23 cellular contexts compared by ENCODE assay signal in the genomic region with DNA sequence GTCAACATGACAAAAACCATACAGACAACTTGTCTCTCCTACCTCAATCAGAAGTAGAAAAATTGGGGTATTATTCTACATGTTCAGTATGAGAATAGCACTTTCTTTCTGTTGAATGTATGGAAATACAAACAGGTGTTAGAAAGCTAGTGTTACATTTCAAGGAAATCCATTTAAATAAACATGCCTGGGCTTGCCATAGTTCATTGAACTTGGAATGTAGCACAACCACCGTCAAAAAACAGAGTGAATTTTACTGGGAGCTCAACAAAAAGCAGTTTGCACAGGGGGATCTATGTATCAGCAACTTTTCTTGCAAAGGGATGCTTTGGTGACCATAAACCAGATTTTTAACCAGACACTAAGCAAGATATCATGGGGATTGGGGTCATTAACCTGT.
DNase-seq lines count a peak whose midpoint lies in the region; TF ChIP-seq lines count a peak whose summit lies in the region.
"Had no signal": no experiment of that assay in that cellular context is flagged by ENCODE, and none has a peak within 500 bp of the region (broad histone marks: within the 10 kb centered on the region; RNA-seq: fewer than 3 reads in every experiment).

No MANE protein-coding gene starts in this region.

- H3K27ac ChIP-seq in OCI-LY3 (ENCODE audit: low read length), result no peak overlapping the region
- H3K27ac ChIP-seq: 22Rv1, esophagus muscularis mucosa, gastrocnemius medialis, thyroid gland had no signal

- H3K27me3 ChIP-seq in OCI-LY3 (ENCODE audit: low read depth, low read length) (no peaks in the 10 kb centered on the region), kidney epithelial cell (ENCODE audit: control insufficient read depth, insufficient read depth, low read length) (no peaks in the 10 kb centered on the region)
- H3K27me3 ChIP-seq: gastrocnemius medialis, thyroid gland had no signal

- no peaks in the 10 kb centered on the region for H4K20me1 ChIP-seq in OCI-LY3 (ENCODE audit: insufficient read depth, low read length)

- 0 out of 2 replicates have a peak overlapping the region, but pooled peaks have one; percentile 29 for H2AFZ ChIP-seq in OCI-LY3 (ENCODE audit: low read depth, low read length)

- DNase-seq in DMS 273 (lab: John Stamatoyannopoulos, UW; ENCODE audit: unreplicated experiment) (peak; percentile 48), DMS 273 treated with DMSO at 0.1 percent for 48 hours (lab: John Stamatoyannopoulos, UW) (no peak), NCI-H1105 (lab: John Stamatoyannopoulos, UW) (peak; percentile 54), kidney epithelial cell (ENCODE audit: low read depth) (peak; percentile 21), KBM-7 (no peak), NCI-H1092 (lab: John Stamatoyannopoulos, UW) (no peak)
- DNase-seq in stimulated activated naive CD4-positive, alpha-beta T cell (lab: John Stamatoyannopoulos, UW), result no peak
- DNase-seq: activated CD4-positive, alpha-beta T cell treated with anti-CD3 and anti-CD28 coated beads, Interleukin-2, amount 10 ng/mL, durations not matched to agents 24 days and 14 days; activated CD8-positive, alpha-beta memory T cell treated with anti-CD3 and anti-CD28 coated beads, Interleukin-2, amount 10 ng/mL, durations not matched to agents 7 days and 5 days; AML-193; CD8-positive, alpha-beta memory T cell; effector CD4-positive, alpha-beta T cell; gastrocnemius medialis; kidney; mesenchymal stem cell; NCI-H2029 treated with DMSO at 0.1 percent for 48 hours; occipital lobe; stimulated activated CD4-positive, alpha-beta T cell treated with anti-CD3 and anti-CD28 coated beads, Interleukin-2, amount 100 ng/mL, for 48 hours; stimulated activated naive CD8-positive, alpha-beta T cell treated with anti-CD3 and anti-CD28 coated beads, Interleukin-15, Interleukin-2, amounts not matched to agents 100 U/mL and 50 U/mL, for 24 hours; thyroid gland had no signal

- H3K9me3 ChIP-seq in OCI-LY3 (ENCODE audit: insufficient read depth, low read length), result no peaks in the 10 kb centered on the region
- H3K9me3 ChIP-seq: esophagus muscularis mucosa, gastrocnemius medialis, thyroid gland had no signal

- in situ Hi-C loops in KBM-7 (cut with MboI; ENCODE audit: low pct_unique_long_range_greater_than_20kb, low sequenced_read_pairs), result no loop called here

- H3K4me3 ChIP-seq in OCI-LY3 (ENCODE audit: low read length) (no peak overlapping the region), kidney epithelial cell (ENCODE audit: low read depth, low read length) (no peak overlapping the region)
- H3K4me3 ChIP-seq: esophagus muscularis mucosa, gastrocnemius medialis, thyroid gland had no signal

- no peak overlapping the region for H3K4me2 ChIP-seq in OCI-LY3 (ENCODE audit: low read length)

- H3K9ac ChIP-seq in OCI-LY3 (ENCODE audit: low read length), result no peak overlapping the region

- no peaks in the 10 kb centered on the region for H3K79me2 ChIP-seq in OCI-LY3 (ENCODE audit: low read length)

- H3K4me1 ChIP-seq in OCI-LY3 (ENCODE audit: low read length), result no peaks in the 10 kb centered on the region; the same call in 1 of the 2 replicates
- H3K4me1 ChIP-seq: esophagus muscularis mucosa, gastrocnemius medialis, thyroid gland had no signal

- TF ChIP-seq CTCF in OCI-LY3 (IDR thresholded peaks at IDR 0.05; ENCODE audit: low read depth, low read length) (no peak), kidney epithelial cell (IDR thresholded peaks at IDR 0.05; ENCODE audit: insufficient read depth, low read length, poor library complexity, severe bottlenecking) (no peak)

- H3K36me3 ChIP-seq in OCI-LY3 (replicated peaks; ENCODE audit: low read depth, low read length) (no peaks in the 10 kb centered on the region), kidney epithelial cell (ENCODE audit: control insufficient read depth, insufficient read depth, low read length) (no peaks in the 10 kb centered on the region)
- H3K36me3 ChIP-seq: esophagus muscularis mucosa, gastrocnemius medialis, thyroid gland had no signal

Comparison
In these comparisons a context has a peak if more than half of its experiments do, and no peak if none do; other contexts are left out.
1. DNase-seq: peak in DMS 273 (single experiment), NCI-H1105 (single experiment) and kidney epithelial cell (single experiment); none in DMS 273 treated with DMSO at 0.1 percent for 48 hours (single experiment), KBM-7 (single experiment), stimulated activated naive CD4-positive, alpha-beta T cell (0 of 6) and NCI-H1092 (single experiment).